Comparison of ENCODE assay signal across 14 cellular contexts in genomic region chr5:135371738-135372232, GRCh38. TPM values are rescaled to one million over a fixed set of nuclear protein-coding genes. Genes with fewer than 3 reads are reported as not detected.
A peak's percentile ranks its signal among the peaks of the same experiment; 100 is the strongest.
DNase-seq lines count a peak whose midpoint lies in the region; ATAC-seq and TF ChIP-seq lines count a peak whose summit lies in the region.
"Had no signal": no experiment of that assay in that cellular context is flagged by ENCODE, and none has a peak within 500 bp of the region (broad histone marks: within the 10 kb centered on the region; RNA-seq: fewer than 3 reads in every experiment).

No MANE protein-coding gene starts in this region.

- H3K4me3 Mint-ChIP-seq in activated naive CD4-positive, alpha-beta T cell treated with anti-CD3 and anti-CD28 coated beads for 36 hours, result no peak overlapping the region
- H3K4me3 Mint-ChIP-seq: CD4-positive, CD25-positive, alpha-beta regulatory T cell had no signal

- no peak overlapping the region for H3K27ac Mint-ChIP-seq in activated naive CD4-positive, alpha-beta T cell treated with anti-CD3 and anti-CD28 coated beads for 36 hours

- peaks cover 32% of the 10 kb centered on the region for H3K4me1 Mint-ChIP-seq in activated naive CD4-positive, alpha-beta T cell treated with anti-CD3 and anti-CD28 coated beads for 36 hours (ENCODE audit: low read depth)

- no peaks in the 10 kb centered on the region for H3K9me3 ChIP-seq in left lung
- H3K9me3 ChIP-seq in effector memory CD4-positive, alpha-beta T cell (ENCODE audit: control insufficient read depth, low read length), result no peaks in the 10 kb centered on the region

- peaks cover 26% of the 10 kb centered on the region for H3K36me3 ChIP-seq in ACC112 (ENCODE audit: insufficient read depth, low read length)
- H3K36me3 ChIP-seq in left lung, result peaks cover 0 to 91% of the 10 kb centered on the region in 2 donors
- peaks cover 48% of the 10 kb centered on the region for H3K36me3 ChIP-seq in effector memory CD4-positive, alpha-beta T cell (ENCODE audit: control insufficient read depth, insufficient read depth, low read length)

- no peaks in the 10 kb centered on the region for H3K9me3 Mint-ChIP-seq in activated naive CD4-positive, alpha-beta T cell treated with anti-CD3 and anti-CD28 coated beads for 36 hours
- H3K9me3 Mint-ChIP-seq: CD4-positive, CD25-positive, alpha-beta regulatory T cell had no signal

- H3K27me3 ChIP-seq in ACC112 (ENCODE audit: insufficient read depth, low read length), result no peaks in the 10 kb centered on the region
- no peaks in the 10 kb centered on the region for H3K27me3 ChIP-seq in left lung
- H3K27me3 ChIP-seq in effector memory CD4-positive, alpha-beta T cell (replicated peaks; ENCODE audit: control insufficient read depth, insufficient read depth, low read length, poor library complexity, severe bottlenecking), result no peaks in the 10 kb centered on the region

- no peak overlapping the region for H2AFZ ChIP-seq in ACC112 (ENCODE audit: low read length, unreplicated experiment)

- H3K27me3 Mint-ChIP-seq in activated naive CD4-positive, alpha-beta T cell treated with anti-CD3 and anti-CD28 coated beads for 36 hours (ENCODE audit: low read depth), result no peaks in the 10 kb centered on the region
- H3K27me3 Mint-ChIP-seq: CD4-positive, CD25-positive, alpha-beta regulatory T cell had no signal

- peaks cover 35% of the 10 kb centered on the region for H3K79me2 ChIP-seq in ACC112 (ENCODE audit: control insufficient read depth, insufficient read depth, low read length, unreplicated experiment)

- H3K4me1 ChIP-seq in ACC112 (ENCODE audit: control insufficient read depth, insufficient read depth, low read length, unreplicated experiment) (peaks cover 7% of the 10 kb centered on the region), left lung (peaks cover 0 to 64% of the 10 kb centered on the region in 2 donors)
- no peaks in the 10 kb centered on the region for H3K4me1 ChIP-seq in effector memory CD4-positive, alpha-beta T cell (ENCODE audit: control insufficient read depth, insufficient read depth, low read length, poor library complexity, severe bottlenecking)

- intact Hi-C loops in left lung (cut with DNase I), result no loop called here
- intact Hi-C loops in activated naive CD4-positive, alpha-beta T cell treated with anti-CD3 and anti-CD28 coated beads for 36 hours (cut with micrococcal nuclease), result no loop called here

- no peak for TF ChIP-seq CTCF in left lung (IDR thresholded peaks at IDR 0.05)

- CTCF ChIA-PET in activated naive CD4-positive, alpha-beta T cell treated with anti-CD3 and anti-CD28 coated beads for 36 hours (lab: Charles Lee), result interaction anchor here (0.8 kb wide), 1 partner anchor 23 kb away, joined by 3 read pairs; no protein-coding TSS in a partner anchor

- peaks cover 42% of the 10 kb centered on the region for H3K36me3 Mint-ChIP-seq in activated naive CD4-positive, alpha-beta T cell treated with anti-CD3 and anti-CD28 coated beads for 36 hours (ENCODE audit: low read depth)

- H3K4me3 ChIP-seq in ACC112 (ENCODE audit: low read depth, low read length), result no peak overlapping the region
- H3K4me3 ChIP-seq in left lung, result no peak overlapping the region
- no peak overlapping the region for H3K4me3 ChIP-seq in effector memory CD4-positive, alpha-beta T cell (ENCODE audit: insufficient read depth, low read depth, low read length, poor library complexity, severe bottlenecking)

- H3K27ac ChIP-seq in ACC112 (ENCODE audit: low read depth, low read length) (0 out of 2 replicates have a peak overlapping the region, but pooled peaks have one; percentile 21), left lung (peak overlapping the region; percentile 43 to 50)
- no peak overlapping the region for H3K27ac ChIP-seq in effector memory CD4-positive, alpha-beta T cell (ENCODE audit: insufficient read depth, low read length, poor library complexity, severe bottlenecking)

- peak; percentile 50 for DNase-seq in GM03348 (ENCODE audit: low spot score)
- DNase-seq in astrocyte of the hippocampus (ENCODE audit: low read depth, low spot score), result peak; percentile 50
- DNase-seq in left lung, result no peak
- no peak for DNase-seq in effector memory CD4-positive, alpha-beta T cell
- no peak for DNase-seq in activated naive CD4-positive, alpha-beta T cell treated with anti-CD3 and anti-CD28 coated beads for 36 hours
- no peak for DNase-seq in inferior parietal cortex (ENCODE audit: extremely low spot score)
- DNase-seq: activated CD4-positive, alpha-beta T cell treated with anti-CD3 and anti-CD28 coated beads, Interleukin-2, amount 50 U/mL, for 1 hour; activated naive CD4-positive, alpha-beta T cell treated with anti-CD3 and anti-CD28 coated beads, Interleukin-2, amount 50 U/mL, for 16 hours; CD4-positive, CD25-positive, alpha-beta regulatory T cell; glutamatergic neuron; NCI-H2171 treated with DMSO at 0.1 percent for 48 hours; SW 1271 had no signal

- peak; percentile 86 for ATAC-seq in left lung
- ATAC-seq in GM19463 (IDR thresholded peaks at IDR 0.05; ENCODE audit: unreplicated experiment), result no peak

RNA-seq across cellular contexts. Expression of gene MACROH2A1, which starts 27.2 kb away (rescaled TPM):
- 100 to 1,000 TPM; 183 to 309 TPM for total RNA-seq in left lung
- 100 to 1,000 TPM; 153 TPM for total RNA-seq in activated naive CD4-positive, alpha-beta T cell treated with anti-CD3 and anti-CD28 coated beads for 36 hours

Comparison
In these comparisons a context has a peak if more than half of its experiments do, and no peak if none do; other contexts are left out.
1. DNase-seq: peak in GM03348 (single experiment) and astrocyte of the hippocampus (single experiment); none in left lung (0 of 2), effector memory CD4-positive, alpha-beta T cell (0 of 3), activated naive CD4-positive, alpha-beta T cell treated with anti-CD3 and anti-CD28 coated beads for 36 hours (single experiment) and inferior parietal cortex (single experiment).